In the genomic region with DNA sequence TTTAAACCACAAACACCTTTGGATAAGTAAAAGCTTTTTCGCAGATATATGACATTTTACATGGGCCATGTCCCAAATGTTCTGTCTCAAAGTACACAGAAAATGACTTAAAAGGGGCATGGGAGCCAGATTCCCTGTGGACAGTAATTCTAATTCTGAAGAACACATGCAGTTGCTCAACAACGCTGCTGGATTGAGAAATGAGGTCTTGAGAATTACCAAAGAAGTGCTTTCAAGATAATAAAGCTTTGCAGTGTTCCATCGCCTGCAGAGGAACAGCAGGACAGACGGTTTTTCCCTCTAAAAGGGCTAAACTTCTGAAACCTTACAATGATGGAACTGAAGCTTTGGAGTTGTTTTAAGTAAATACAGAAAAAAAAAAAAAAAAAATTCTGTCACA, we compare ENCODE assay signal across 18 cellular contexts.
"Had no signal": no experiment of that assay in that cellular context is flagged by ENCODE, and none has a peak within 500 bp of the region (broad histone marks: within the 10 kb centered on the region; RNA-seq: fewer than 3 reads in every experiment).

No MANE protein-coding gene starts in this region.

- H3K27me3 ChIP-seq: sigmoid colon had no signal

- H3K36me3 ChIP-seq: sigmoid colon had no signal

- H3K4me3 ChIP-seq: psoas muscle, sigmoid colon had no signal

- DNase-seq: activated CD4-positive, alpha-beta memory T cell treated with anti-CD3 and anti-CD28 coated beads, Interleukin-2, amount 10 ng/mL, durations not matched to agents 7 days and 5 days; activated CD4-positive, alpha-beta T cell treated with anti-CD3 and anti-CD28 coated beads for 36 hours; activated CD8-positive, alpha-beta memory T cell treated with anti-CD3 and anti-CD28 coated beads, Interleukin-2, amount 50 U/mL, for 4 hours; activated naive CD4-positive, alpha-beta T cell treated with anti-CD3 and anti-CD28 coated beads for 36 hours; caudate nucleus; cortex of kidney; effector CD8-positive, alpha-beta T cell; immature natural killer cell; left cardiac atrium; natural killer cell; nucleus accumbens; psoas muscle; sigmoid colon; stimulated activated CD4-positive, alpha-beta T cell treated with anti-CD3 and anti-CD28 coated beads, Interleukin-2, amount 100 ng/mL, for 24 hours; stimulated activated naive CD4-positive, alpha-beta T cell treated with Interleukin-2 at 50 U/mL for 16 hours; T-cell; T1000 had no signal

- H3K27ac ChIP-seq: psoas muscle, sigmoid colon, VCaP had no signal

- H3K9me3 ChIP-seq: psoas muscle, sigmoid colon had no signal

- H3K4me1 ChIP-seq: psoas muscle, sigmoid colon had no signal
